ENCODE assay signal across 9 cellular contexts in genomic region chr3:169699536-169700050, GRCh38. TPM values are rescaled to one million over a fixed set of nuclear protein-coding genes. Genes with fewer than 3 reads are reported as not detected.
A peak's percentile ranks its signal among the peaks of the same experiment; 100 is the strongest.
DNase-seq lines count a peak whose midpoint lies in the region; ATAC-seq and TF ChIP-seq lines count a peak whose summit lies in the region.
"Had no signal": no experiment of that assay in that cellular context is flagged by ENCODE, and none has a peak within 500 bp of the region (broad histone marks: within the 10 kb centered on the region; RNA-seq: fewer than 3 reads in every experiment).

No MANE protein-coding gene starts in this region.

- no peaks in the 10 kb centered on the region for H3K36me3 ChIP-seq in skeletal muscle tissue (ENCODE audit: control insufficient read depth in 3 of 3, insufficient read depth in 3 of 3, low read length in 3 of 3)

- H3K4me1 ChIP-seq in skeletal muscle tissue (ENCODE audit: control insufficient read depth in 3 of 3, insufficient read depth in 3 of 3, low read length in 3 of 3) = peaks cover 13 to 19% (median 13%) of the 10 kb centered on the region in 3 donors

- H3K4me3 ChIP-seq in coronary artery (peak overlapping the region; percentile 27), skeletal muscle tissue (ENCODE audit: low read length in 3 of 3) (peak overlapping the region; percentile 37 to 42 (median 38))

- no peaks in the 10 kb centered on the region for H3K9me3 ChIP-seq in skeletal muscle tissue (ENCODE audit: control insufficient read depth in 3 of 3, low read length in 3 of 3)

- TF ChIP-seq EP300 in Ishikawa (IDR thresholded peaks at IDR 0.05; ENCODE audit: borderline replicate concordance) = no peak

- TF ChIP-seq CTCF in coronary artery (IDR thresholded peaks at IDR 0.05) = no peak

- ATAC-seq in left lobe of liver (peak; percentile 58), HG03460 (IDR thresholded peaks at IDR 0.05; ENCODE audit: unreplicated experiment) (no peak)

- TF ChIP-seq RAD21 in Ishikawa (IDR thresholded peaks at IDR 0.05; ENCODE audit: low read depth) = no peak

- peak overlapping the region in 2 of 3 donors; percentile 5 to 46 for H3K9ac ChIP-seq in skeletal muscle tissue (ENCODE audit: low read depth in 1 of 3, low read length in 3 of 3)

- DNase-seq in coronary artery (ENCODE audit: low spot score) (peak; percentile 83), left lobe of liver (ENCODE audit: low spot score) (no peak), NOMO-1 (lab: John Stamatoyannopoulos, UW; ENCODE audit: unreplicated experiment in 2 of 2) (no peak), NCI-H1694 (lab: John Stamatoyannopoulos, UW) (no peak), NCI-H526 (lab: John Stamatoyannopoulos, UW) (no peak)
- DNase-seq: activated CD4-positive, alpha-beta T cell treated with anti-CD3 and anti-CD28 coated beads, Interleukin-2, amount 10 ng/mL, durations not matched to agents 7 days and 5 days had no signal

- H3K27ac ChIP-seq in coronary artery (peak overlapping the region in 1 of 2 donors; percentile 75), skeletal muscle tissue (ENCODE audit: low read depth, low read length) (peak overlapping the region; percentile 27)

- H3K27me3 ChIP-seq in skeletal muscle tissue (ENCODE audit: control insufficient read depth in 3 of 3, insufficient read depth in 3 of 3, low read length in 3 of 3) = no peaks in the 10 kb centered on the region

TF ChIP-seq in Ishikawa, 13 proteins besides CTCF, POLR2A, EP300 and RAD21:
- TF ChIP-seq EGR1 (IDR thresholded peaks at IDR 0.05) (no peak), CREB1 (IDR thresholded peaks at IDR 0.05; ENCODE audit: low read depth) (no peak), FOXM1 (IDR thresholded peaks at IDR 0.05; ENCODE audit: borderline replicate concordance, low read depth) (no peak), MAX (IDR thresholded peaks at IDR 0.05) (no peak), NFIC (IDR thresholded peaks at IDR 0.05) (0 out of 2 replicates have a peak, but pooled peaks have one; percentile 22)

RNA-seq across cellular contexts. Expression of gene MECOM, which starts 36.1 kb away (rescaled TPM):
- total RNA-seq in left lobe of liver = 2.5 TPM
- total RNA-seq in skeletal muscle tissue = 16.2 TPM
- total RNA-seq: activated CD4-positive, alpha-beta T cell treated with anti-CD3 and anti-CD28 coated beads, Interleukin-2, amount 10 ng/mL, durations not matched to agents 7 days and 5 days had no signal
